In the genomic region with DNA sequence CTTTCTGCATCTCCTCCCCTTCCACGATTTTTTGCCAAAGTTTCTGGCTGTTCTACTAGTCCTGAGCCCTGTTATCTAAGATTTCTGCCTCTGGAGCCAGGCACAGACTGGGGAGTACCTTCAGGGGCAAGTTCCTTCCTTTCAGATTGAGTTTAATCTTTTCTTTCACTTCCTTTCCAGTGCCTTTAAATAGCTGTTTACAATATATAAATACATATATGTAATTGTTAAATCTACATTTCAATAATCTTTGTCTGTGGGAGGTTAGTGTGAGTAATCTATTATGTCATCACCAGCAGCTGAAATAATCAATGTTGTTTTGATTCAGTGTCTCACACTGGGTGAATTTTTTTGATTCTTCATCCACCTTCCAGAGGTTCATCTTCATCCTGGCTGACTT, we compare ENCODE assay signal across 16 cellular contexts. TPM values are rescaled to one million over a fixed set of nuclear protein-coding genes. Genes with fewer than 3 reads are reported as not detected.
DNase-seq lines count a peak whose midpoint lies in the region; ATAC-seq and TF ChIP-seq lines count a peak whose summit lies in the region.
"Had no signal": no experiment of that assay in that cellular context is flagged by ENCODE, and none has a peak within 500 bp of the region (broad histone marks: within the 10 kb centered on the region; RNA-seq: fewer than 3 reads in every experiment).

No MANE protein-coding gene starts in this region.

- peaks cover 9% of the 10 kb centered on the region for H3K36me3 Mint-ChIP-seq in activated CD8-positive, alpha-beta T cell treated with anti-CD3 and anti-CD28 coated beads for 36 hours (ENCODE audit: low read depth)
- H3K36me3 Mint-ChIP-seq in activated CD8-positive, alpha-beta T cell treated with anti-CD3 and anti-CD28 coated beads, Interleukin-2, amount 10 ng/mL, durations not matched to agents 7 days and 5 days (ENCODE audit: low read depth) = peaks cover 13% of the 10 kb centered on the region
- H3K36me3 Mint-ChIP-seq: brain had no signal

- CTCF ChIA-PET in activated CD8-positive, alpha-beta T cell treated with anti-CD3 and anti-CD28 coated beads for 36 hours (lab: Charles Lee) = interaction anchor here (0.8 to 1.4 kb wide), 4 partner anchors 39 to 111 kb away, joined by 3 to 5 read pairs (median 3); no protein-coding TSS in a partner anchor
- CTCF ChIA-PET in activated CD8-positive, alpha-beta T cell treated with anti-CD3 and anti-CD28 coated beads, Interleukin-2, amount 10 ng/mL, durations not matched to agents 7 days and 5 days (lab: Charles Lee) = interaction anchor here (0.8 to 1.4 kb wide), 5 partner anchors 21 to 70 kb away, joined by 3 to 5 read pairs (median 4); no protein-coding TSS in a partner anchor

- peaks cover 32% of the 10 kb centered on the region for H3K4me1 ChIP-seq in osteoblast (ENCODE audit: insufficient read depth, low read length)

- H4K20me1 ChIP-seq in osteoblast (ENCODE audit: insufficient read depth, low read length) = no peaks in the 10 kb centered on the region

- no peak overlapping the region for H3K27ac ChIP-seq in osteoblast (ENCODE audit: low read depth, low read length)
- H3K27ac ChIP-seq: A549, gastrocnemius medialis had no signal

- POLR2A ChIA-PET in activated CD8-positive, alpha-beta T cell treated with anti-CD3 and anti-CD28 coated beads for 36 hours (lab: Charles Lee) = interaction anchor here (1.4 to 1.8 kb wide), 2 partner anchors 32 to 64 kb away, joined by 3 to 5 read pairs; a partner anchor contains a TSS
- POLR2A ChIA-PET in activated CD8-positive, alpha-beta T cell treated with anti-CD3 and anti-CD28 coated beads, Interleukin-2, amount 10 ng/mL, durations not matched to agents 7 days and 5 days (lab: Charles Lee) = interaction anchor here (1.0 kb wide), 1 partner anchor 47 kb away, joined by 3 read pairs; no protein-coding TSS in a partner anchor

- H3K27ac Mint-ChIP-seq in activated CD8-positive, alpha-beta T cell treated with anti-CD3 and anti-CD28 coated beads for 36 hours = no peak overlapping the region
- no peak overlapping the region for H3K27ac Mint-ChIP-seq in activated CD8-positive, alpha-beta T cell treated with anti-CD3 and anti-CD28 coated beads, Interleukin-2, amount 10 ng/mL, durations not matched to agents 7 days and 5 days
- H3K27ac Mint-ChIP-seq: brain had no signal

- no peak for DNase-seq in activated CD8-positive, alpha-beta T cell treated with anti-CD3 and anti-CD28 coated beads for 36 hours
- DNase-seq in activated CD8-positive, alpha-beta T cell treated with anti-CD3 and anti-CD28 coated beads, Interleukin-2, amount 10 ng/mL, durations not matched to agents 7 days and 5 days = no peak
- peak; percentile 56 for DNase-seq in LHCN-M2 (ENCODE audit: low read depth)
- DNase-seq in osteoblast (ENCODE audit: insufficient read length, low spot score, missing footprints) = no peak
- no peak for DNase-seq in RPMI8226
- DNase-seq in HUDEP-2 (lab: John Stamatoyannopoulos, UW; ENCODE audit: unreplicated experiment in 76 of 76) = no peak
- no peak for DNase-seq in Ammon's horn (ENCODE audit: low spot score)
- DNase-seq: activated CD4-positive, alpha-beta T cell treated with anti-CD3 and anti-CD28 coated beads, Interleukin-2, amount 50 U/mL, for 1 hour; activated effector memory CD4-positive, alpha-beta T cell treated with anti-CD3 and anti-CD28 coated beads, Interleukin-2, amount 50 U/mL, for 16 hours; effector memory CD4-positive, alpha-beta T cell; gastrocnemius medialis; posterior cingulate gyrus; T-helper 1 cell had no signal

- peak overlapping the region; percentile 42 for H2AFZ ChIP-seq in osteoblast (ENCODE audit: low read length)

- no peaks in the 10 kb centered on the region for H3K27me3 ChIP-seq in osteoblast (ENCODE audit: insufficient read depth, low read length)
- H3K27me3 ChIP-seq: gastrocnemius medialis had no signal

- H3K9me3 Mint-ChIP-seq in activated CD8-positive, alpha-beta T cell treated with anti-CD3 and anti-CD28 coated beads for 36 hours = no peaks in the 10 kb centered on the region
- H3K9me3 Mint-ChIP-seq in activated CD8-positive, alpha-beta T cell treated with anti-CD3 and anti-CD28 coated beads, Interleukin-2, amount 10 ng/mL, durations not matched to agents 7 days and 5 days (ENCODE audit: insufficient read depth) = no peaks in the 10 kb centered on the region
- H3K9me3 Mint-ChIP-seq: brain had no signal

- peak overlapping the region; percentile 5 for H3K4me2 ChIP-seq in osteoblast (ENCODE audit: insufficient read depth, low read length)
- H3K4me2 ChIP-seq: A549 had no signal

- no peak overlapping the region for H3K4me3 Mint-ChIP-seq in activated CD8-positive, alpha-beta T cell treated with anti-CD3 and anti-CD28 coated beads for 36 hours
- H3K4me3 Mint-ChIP-seq in activated CD8-positive, alpha-beta T cell treated with anti-CD3 and anti-CD28 coated beads, Interleukin-2, amount 10 ng/mL, durations not matched to agents 7 days and 5 days = no peak overlapping the region
- H3K4me3 Mint-ChIP-seq: brain had no signal

- no peaks in the 10 kb centered on the region for H3K27me3 Mint-ChIP-seq in activated CD8-positive, alpha-beta T cell treated with anti-CD3 and anti-CD28 coated beads for 36 hours
- no peaks in the 10 kb centered on the region for H3K27me3 Mint-ChIP-seq in activated CD8-positive, alpha-beta T cell treated with anti-CD3 and anti-CD28 coated beads, Interleukin-2, amount 10 ng/mL, durations not matched to agents 7 days and 5 days (ENCODE audit: low read depth)
- H3K27me3 Mint-ChIP-seq: brain had no signal

- H3K4me1 Mint-ChIP-seq in activated CD8-positive, alpha-beta T cell treated with anti-CD3 and anti-CD28 coated beads for 36 hours (ENCODE audit: low read depth) = peaks cover 28% of the 10 kb centered on the region
- H3K4me1 Mint-ChIP-seq in activated CD8-positive, alpha-beta T cell treated with anti-CD3 and anti-CD28 coated beads, Interleukin-2, amount 10 ng/mL, durations not matched to agents 7 days and 5 days (ENCODE audit: low read depth) = peaks cover 17% of the 10 kb centered on the region

- no peak overlapping the region for H3K4me3 ChIP-seq in osteoblast (ENCODE audit: insufficient read depth, low read length)
- H3K4me3 ChIP-seq: A549, gastrocnemius medialis had no signal

- H3K36me3 ChIP-seq in osteoblast (ENCODE audit: insufficient read depth, low read length) = no peaks in the 10 kb centered on the region
- H3K36me3 ChIP-seq: gastrocnemius medialis had no signal

- H3K9me3 ChIP-seq in osteoblast (ENCODE audit: low read depth, low read length) = no peaks in the 10 kb centered on the region
- H3K9me3 ChIP-seq: A549, gastrocnemius medialis had no signal

- H3K79me2 ChIP-seq in osteoblast (ENCODE audit: insufficient read depth, low read length) = peaks cover 3% of the 10 kb centered on the region

- intact Hi-C loops in activated CD8-positive, alpha-beta T cell treated with anti-CD3 and anti-CD28 coated beads for 36 hours (cut with micrococcal nuclease) = no loop called here

- ATAC-seq in activated CD8-positive, alpha-beta T cell treated with anti-CD3 and anti-CD28 coated beads for 36 hours = peak; percentile 13
- ATAC-seq in activated CD8-positive, alpha-beta T cell treated with anti-CD3 and anti-CD28 coated beads, Interleukin-2, amount 10 ng/mL, durations not matched to agents 7 days and 5 days = no peak
- ATAC-seq in GM21723 (IDR thresholded peaks at IDR 0.05; ENCODE audit: unreplicated experiment) = peak; percentile 63
- ATAC-seq: A549, gastrocnemius medialis had no signal

- TF ChIP-seq CTCF in activated CD8-positive, alpha-beta T cell treated with anti-CD3 and anti-CD28 coated beads for 36 hours (IDR thresholded peaks at IDR 0.05) = no peak
- TF ChIP-seq CTCF in osteoblast (IDR thresholded peaks at IDR 0.05; ENCODE audit: extremely low read depth, low read depth, low read length) = no peak

RNA-seq across cellular contexts. Expression of a gene that starts 31.8 kb away (rescaled TPM):
- 1 to 10 TPM; 8.1 to 9.0 TPM for total RNA-seq in activated CD8-positive, alpha-beta T cell treated with anti-CD3 and anti-CD28 coated beads for 36 hours
- 10 to 100 TPM; 13.1 to 14.4 TPM for total RNA-seq in activated CD8-positive, alpha-beta T cell treated with anti-CD3 and anti-CD28 coated beads, Interleukin-2, amount 10 ng/mL, durations not matched to agents 7 days and 5 days
- total RNA-seq in LHCN-M2 (2014; rRNA removed) (13.1 and 15.8 TPM in 2 replicates), osteoblast (29.0 and 29.8 TPM in 2 replicates)
- 8.1 TPM for polyA plus RNA-seq in LHCN-M2 (2012)
